In the genomic region with DNA sequence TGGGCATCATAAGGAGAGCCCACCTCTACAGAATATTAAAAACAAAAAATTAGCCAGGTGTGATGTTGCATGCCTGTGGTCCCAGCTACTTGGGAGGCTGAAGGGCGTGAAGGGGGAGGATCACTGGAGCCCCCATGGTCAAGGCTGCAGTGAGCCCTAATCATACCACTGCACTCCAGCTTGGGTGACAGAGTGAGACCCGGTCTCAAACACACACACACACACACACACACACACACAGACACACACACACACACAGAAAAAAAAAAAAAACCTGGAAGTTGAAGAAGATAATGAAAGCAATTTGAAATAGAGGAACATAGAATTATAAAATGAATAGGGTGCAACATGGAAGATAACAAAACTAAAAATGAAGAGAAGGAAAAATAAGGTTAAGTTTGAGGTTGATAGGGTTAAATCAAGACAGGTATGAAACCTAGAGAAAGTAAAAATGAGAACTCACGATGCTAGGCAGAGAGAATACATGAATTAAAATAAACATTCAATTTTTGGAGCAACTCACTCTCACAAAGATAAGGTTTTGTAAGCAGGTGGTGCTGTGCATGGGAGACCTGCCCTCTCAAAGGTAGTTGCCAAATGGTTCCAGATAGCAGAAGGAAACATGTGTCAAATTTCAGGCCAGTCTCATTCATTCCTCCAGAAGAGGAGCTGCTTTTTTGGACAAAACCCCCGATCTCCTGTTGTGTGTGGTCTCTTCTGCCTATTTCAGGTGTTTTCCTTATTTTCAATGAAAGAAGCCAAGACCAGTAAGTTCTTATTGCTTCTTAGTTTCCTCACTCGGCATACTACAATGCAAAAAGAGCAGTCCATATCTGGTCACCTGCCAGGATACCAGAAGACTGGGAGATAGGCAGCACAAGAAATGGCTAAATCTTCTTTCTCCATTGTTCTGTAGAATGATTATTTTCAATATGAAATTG, we compare ENCODE assay signal across 1 cellular context.
TF ChIP-seq lines count a peak whose summit lies in the region.

No MANE protein-coding gene starts in this region.

TF ChIP-seq in K562, 482 proteins besides CTCF, POLR2A, EP300 and RAD21 (continued from another document and continues in another):
- TF ChIP-seq, protein P1, sequence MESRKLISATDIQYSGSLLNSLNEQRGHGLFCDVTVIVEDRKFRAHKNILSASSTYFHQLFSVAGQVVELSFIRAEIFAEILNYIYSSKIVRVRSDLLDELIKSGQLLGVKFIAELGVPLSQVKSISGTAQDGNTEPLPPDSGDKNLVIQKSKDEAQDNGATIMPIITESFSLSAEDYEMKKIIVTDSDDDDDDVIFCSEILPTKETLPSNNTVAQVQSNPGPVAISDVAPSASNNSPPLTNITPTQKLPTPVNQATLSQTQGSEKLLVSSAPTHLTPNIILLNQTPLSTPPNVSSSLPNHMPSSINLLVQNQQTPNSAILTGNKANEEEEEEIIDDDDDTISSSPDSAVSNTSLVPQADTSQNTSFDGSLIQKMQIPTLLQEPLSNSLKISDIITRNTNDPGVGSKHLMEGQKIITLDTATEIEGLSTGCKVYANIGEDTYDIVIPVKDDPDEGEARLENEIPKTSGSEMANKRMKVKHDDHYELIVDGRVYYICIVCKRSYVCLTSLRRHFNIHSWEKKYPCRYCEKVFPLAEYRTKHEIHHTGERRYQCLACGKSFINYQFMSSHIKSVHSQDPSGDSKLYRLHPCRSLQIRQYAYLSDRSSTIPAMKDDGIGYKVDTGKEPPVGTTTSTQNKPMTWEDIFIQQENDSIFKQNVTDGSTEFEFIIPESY (CRISPR knock-in tag; IDR thresholded peaks at IDR 0.05): no peak
- TF ChIP-seq, protein P2, sequence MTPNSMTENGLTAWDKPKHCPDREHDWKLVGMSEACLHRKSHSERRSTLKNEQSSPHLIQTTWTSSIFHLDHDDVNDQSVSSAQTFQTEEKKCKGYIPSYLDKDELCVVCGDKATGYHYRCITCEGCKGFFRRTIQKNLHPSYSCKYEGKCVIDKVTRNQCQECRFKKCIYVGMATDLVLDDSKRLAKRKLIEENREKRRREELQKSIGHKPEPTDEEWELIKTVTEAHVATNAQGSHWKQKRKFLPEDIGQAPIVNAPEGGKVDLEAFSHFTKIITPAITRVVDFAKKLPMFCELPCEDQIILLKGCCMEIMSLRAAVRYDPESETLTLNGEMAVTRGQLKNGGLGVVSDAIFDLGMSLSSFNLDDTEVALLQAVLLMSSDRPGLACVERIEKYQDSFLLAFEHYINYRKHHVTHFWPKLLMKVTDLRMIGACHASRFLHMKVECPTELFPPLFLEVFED (CRISPR knock-in tag; conservative IDR thresholded peaks at IDR 0.05): no peak
- TF ChIP-seq PHB2 (IDR thresholded peaks at IDR 0.05; ENCODE audit: low read depth) (peak; percentile 49; the same call in 1 of the 2 replicates), ZNF395 (CRISPR knock-in tag; IDR thresholded peaks at IDR 0.05) (no peak), TAF1 (IDR thresholded peaks at IDR 0.05; ENCODE audit: control insufficient read depth, extremely low read depth, insufficient read depth, low read length, severe bottlenecking) (no peak), ZNF668 (CRISPR knock-in tag; IDR thresholded peaks at IDR 0.05) (no peak), ZFP1 (CRISPR knock-in tag; IDR thresholded peaks at IDR 0.05) (no peak), NR4A1 (CRISPR knock-in tag; IDR thresholded peaks at IDR 0.05) (no peak), NR4A1 (tag; IDR thresholded peaks at IDR 0.05) (no peak), NR3C1 (CRISPR knock-in tag; IDR thresholded peaks at IDR 0.05) (no peak), SMARCB1 (IDR thresholded peaks at IDR 0.05; ENCODE audit: insufficient read length, low read depth) (peak; percentile 52), GATA2 (CRISPR knock-in tag; IDR thresholded peaks at IDR 0.05) (no peak), YY1 (IDR thresholded peaks at IDR 0.05; ENCODE audit: borderline replicate concordance in 1 of 3, control insufficient read depth in 1 of 3, extremely low read depth in 1 of 3, insufficient read depth in 3 of 3, insufficient read length in 1 of 3, insufficient replicate concordance in 2 of 3, low read depth in 1 of 3, low read length in 2 of 3) (no peak), MTA1 (IDR thresholded peaks at IDR 0.05; ENCODE audit: borderline replicate concordance) (no peak), ZNF316 (IDR thresholded peaks at IDR 0.05) (no peak), MAFK (IDR thresholded peaks at IDR 0.05; ENCODE audit: low read length) (0 out of 2 replicates have a peak, but pooled peaks have one; percentile 0), NFYB (IDR thresholded peaks at IDR 0.05; ENCODE audit: extremely low read depth, insufficient read length) (no peak), ZNF695 (CRISPR knock-in tag; IDR thresholded peaks at IDR 0.05) (no peak), PHF21A (IDR thresholded peaks at IDR 0.05; ENCODE audit: borderline replicate concordance, low read depth) (no peak), ELF1 (tag; IDR thresholded peaks at IDR 0.05) (no peak), CBFB (CRISPR knock-in tag; IDR thresholded peaks at IDR 0.05) (no peak), MCM3 (IDR thresholded peaks at IDR 0.05) (no peak), PURB (CRISPR knock-in tag; IDR thresholded peaks at IDR 0.05; ENCODE audit: low read depth) (no peak), ZNF764 (CRISPR knock-in tag; IDR thresholded peaks at IDR 0.05; ENCODE audit: low read depth) (no peak), ZFP91 (CRISPR knock-in tag; IDR thresholded peaks at IDR 0.05) (no peak), ZNF174 (CRISPR knock-in tag; IDR thresholded peaks at IDR 0.05) (no peak), BMI1 (IDR thresholded peaks at IDR 0.05; ENCODE audit: low read length) (no peak), ZNF311 (CRISPR knock-in tag; IDR thresholded peaks at IDR 0.05) (no peak), FOXA3 (CRISPR knock-in tag; conservative IDR thresholded peaks at IDR 0.05 in 1 of 2, IDR thresholded peaks at IDR 0.05 in 1 of 2) (no peak), ZNF384 (IDR thresholded peaks at IDR 0.05; ENCODE audit: low read depth, low read length) (peak; percentile 94), GABPA (tag; conservative IDR thresholded peaks at IDR 0.05; ENCODE audit: low read depth) (no peak), U2AF2 (optimal IDR thresholded peaks at IDR 0.05; ENCODE audit: low read depth, low read length) (no peak), ZNF57 (CRISPR knock-in tag; IDR thresholded peaks at IDR 0.05) (no peak), RCOR1 (IDR thresholded peaks at IDR 0.05; ENCODE audit: borderline replicate concordance in 1 of 2, low read depth in 2 of 2, low read length in 2 of 2) (0 out of 4 replicates have a peak, but pooled peaks of 1 of the 2 experiments have one; percentile 7), HDAC2 (IDR thresholded peaks at IDR 0.05) (no peak), KDM4B (IDR thresholded peaks at IDR 0.05; ENCODE audit: borderline replicate concordance in 2 of 2, low read depth in 1 of 2) (no peak), XRCC5 (IDR thresholded peaks at IDR 0.05; ENCODE audit: low read depth, low read length) (no peak), SNIP1 (IDR thresholded peaks at IDR 0.05; ENCODE audit: low read depth) (no peak)
- TF ChIP-seq, protein P3, sequence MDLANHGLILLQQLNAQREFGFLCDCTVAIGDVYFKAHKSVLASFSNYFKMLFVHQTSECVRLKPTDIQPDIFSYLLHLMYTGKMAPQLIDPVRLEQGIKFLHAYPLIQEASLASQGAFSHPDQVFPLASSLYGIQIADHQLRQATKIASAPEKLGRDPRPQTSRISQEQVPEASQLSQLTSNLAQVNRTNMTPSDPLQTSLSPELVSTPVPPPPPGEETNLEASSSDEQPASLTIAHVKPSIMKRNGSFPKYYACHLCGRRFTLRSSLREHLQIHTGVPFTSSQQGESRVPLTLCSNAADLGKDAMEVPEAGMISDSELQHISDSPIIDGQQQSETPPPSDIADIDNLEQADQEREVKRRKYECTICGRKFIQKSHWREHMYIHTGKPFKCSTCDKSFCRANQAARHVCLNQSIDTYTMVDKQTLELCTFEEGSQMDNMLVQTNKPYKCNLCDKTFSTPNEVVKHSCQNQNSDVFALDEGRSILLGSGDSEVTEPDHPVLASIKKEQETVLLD (IDR thresholded peaks at IDR 0.05): peak; percentile 62; the same call in 1 of the 2 replicates
- TF ChIP-seq, protein P4, sequence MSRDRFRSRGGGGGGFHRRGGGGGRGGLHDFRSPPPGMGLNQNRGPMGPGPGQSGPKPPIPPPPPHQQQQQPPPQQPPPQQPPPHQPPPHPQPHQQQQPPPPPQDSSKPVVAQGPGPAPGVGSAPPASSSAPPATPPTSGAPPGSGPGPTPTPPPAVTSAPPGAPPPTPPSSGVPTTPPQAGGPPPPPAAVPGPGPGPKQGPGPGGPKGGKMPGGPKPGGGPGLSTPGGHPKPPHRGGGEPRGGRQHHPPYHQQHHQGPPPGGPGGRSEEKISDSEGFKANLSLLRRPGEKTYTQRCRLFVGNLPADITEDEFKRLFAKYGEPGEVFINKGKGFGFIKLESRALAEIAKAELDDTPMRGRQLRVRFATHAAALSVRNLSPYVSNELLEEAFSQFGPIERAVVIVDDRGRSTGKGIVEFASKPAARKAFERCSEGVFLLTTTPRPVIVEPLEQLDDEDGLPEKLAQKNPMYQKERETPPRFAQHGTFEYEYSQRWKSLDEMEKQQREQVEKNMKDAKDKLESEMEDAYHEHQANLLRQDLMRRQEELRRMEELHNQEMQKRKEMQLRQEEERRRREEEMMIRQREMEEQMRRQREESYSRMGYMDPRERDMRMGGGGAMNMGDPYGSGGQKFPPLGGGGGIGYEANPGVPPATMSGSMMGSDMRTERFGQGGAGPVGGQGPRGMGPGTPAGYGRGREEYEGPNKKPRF (IDR thresholded peaks at IDR 0.05; ENCODE audit: low read depth, low read length): no peak
- TF ChIP-seq, protein P5, sequence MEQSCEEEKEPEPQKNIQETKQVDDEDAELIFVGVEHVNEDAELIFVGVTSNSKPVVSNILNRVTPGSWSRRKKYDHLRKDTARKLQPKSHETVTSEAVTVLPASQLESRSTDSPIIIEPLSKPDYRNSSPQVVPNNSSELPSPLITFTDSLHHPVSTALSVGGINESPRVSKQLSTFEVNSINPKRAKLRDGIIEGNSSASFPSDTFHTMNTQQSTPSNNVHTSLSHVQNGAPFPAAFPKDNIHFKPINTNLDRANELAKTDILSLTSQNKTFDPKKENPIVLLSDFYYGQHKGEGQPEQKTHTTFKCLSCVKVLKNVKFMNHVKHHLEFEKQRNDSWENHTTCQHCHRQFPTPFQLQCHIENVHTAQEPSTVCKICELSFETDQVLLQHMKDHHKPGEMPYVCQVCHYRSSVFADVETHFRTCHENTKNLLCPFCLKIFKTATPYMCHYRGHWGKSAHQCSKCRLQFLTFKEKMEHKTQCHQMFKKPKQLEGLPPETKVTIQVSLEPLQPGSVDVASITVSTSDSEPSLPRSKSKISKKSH (CRISPR knock-in tag; IDR thresholded peaks at IDR 0.05): no peak
- TF ChIP-seq, protein P6, sequence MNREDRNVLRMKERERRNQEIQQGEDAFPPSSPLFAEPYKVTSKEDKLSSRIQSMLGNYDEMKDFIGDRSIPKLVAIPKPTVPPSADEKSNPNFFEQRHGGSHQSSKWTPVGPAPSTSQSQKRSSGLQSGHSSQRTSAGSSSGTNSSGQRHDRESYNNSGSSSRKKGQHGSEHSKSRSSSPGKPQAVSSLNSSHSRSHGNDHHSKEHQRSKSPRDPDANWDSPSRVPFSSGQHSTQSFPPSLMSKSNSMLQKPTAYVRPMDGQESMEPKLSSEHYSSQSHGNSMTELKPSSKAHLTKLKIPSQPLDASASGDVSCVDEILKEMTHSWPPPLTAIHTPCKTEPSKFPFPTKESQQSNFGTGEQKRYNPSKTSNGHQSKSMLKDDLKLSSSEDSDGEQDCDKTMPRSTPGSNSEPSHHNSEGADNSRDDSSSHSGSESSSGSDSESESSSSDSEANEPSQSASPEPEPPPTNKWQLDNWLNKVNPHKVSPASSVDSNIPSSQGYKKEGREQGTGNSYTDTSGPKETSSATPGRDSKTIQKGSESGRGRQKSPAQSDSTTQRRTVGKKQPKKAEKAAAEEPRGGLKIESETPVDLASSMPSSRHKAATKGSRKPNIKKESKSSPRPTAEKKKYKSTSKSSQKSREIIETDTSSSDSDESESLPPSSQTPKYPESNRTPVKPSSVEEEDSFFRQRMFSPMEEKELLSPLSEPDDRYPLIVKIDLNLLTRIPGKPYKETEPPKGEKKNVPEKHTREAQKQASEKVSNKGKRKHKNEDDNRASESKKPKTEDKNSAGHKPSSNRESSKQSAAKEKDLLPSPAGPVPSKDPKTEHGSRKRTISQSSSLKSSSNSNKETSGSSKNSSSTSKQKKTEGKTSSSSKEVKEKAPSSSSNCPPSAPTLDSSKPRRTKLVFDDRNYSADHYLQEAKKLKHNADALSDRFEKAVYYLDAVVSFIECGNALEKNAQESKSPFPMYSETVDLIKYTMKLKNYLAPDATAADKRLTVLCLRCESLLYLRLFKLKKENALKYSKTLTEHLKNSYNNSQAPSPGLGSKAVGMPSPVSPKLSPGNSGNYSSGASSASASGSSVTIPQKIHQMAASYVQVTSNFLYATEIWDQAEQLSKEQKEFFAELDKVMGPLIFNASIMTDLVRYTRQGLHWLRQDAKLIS (CRISPR knock-in tag; IDR thresholded peaks at IDR 0.05): 0 out of 2 replicates have a peak, but pooled peaks have one; percentile 69
